In genomic region chr1:220787069-220787614, GRCh38 we compare ENCODE assay signal across 9 cellular contexts. TPM values are rescaled to one million over a fixed set of nuclear protein-coding genes. Genes with fewer than 3 reads are reported as not detected.
DNase-seq lines count a peak whose midpoint lies in the region; ATAC-seq and TF ChIP-seq lines count a peak whose summit lies in the region.
"Had no signal": no experiment of that assay in that cellular context is flagged by ENCODE, and none has a peak within 500 bp of the region (broad histone marks: within the 10 kb centered on the region; RNA-seq: fewer than 3 reads in every experiment).

No MANE protein-coding gene starts in this region.

- H3K9me2 ChIP-seq in GM23248 (ENCODE audit: insufficient read depth), result no peaks in the 10 kb centered on the region

- no peaks in the 10 kb centered on the region for H3F3A ChIP-seq in GM23248 (ENCODE audit: insufficient read depth)

- H2AFZ ChIP-seq in GM23248 (peak overlapping the region; percentile 79), mammary epithelial cell (ENCODE audit: low read depth, low read length) (peak overlapping the region; percentile 79)

- H3K4me3 ChIP-seq in GM23248, result peak overlapping the region; percentile 70
- peak overlapping the region; percentile 47 to 59 (median 52) for H3K4me3 ChIP-seq in mammary epithelial cell (replicated peaks in 1 of 3; ENCODE audit: insufficient read depth in 1 of 3, low read depth in 2 of 3, low read length in 3 of 3)
- peak overlapping the region; percentile 44 to 67 (median 61) for H3K4me3 ChIP-seq in right lobe of liver
- peak overlapping the region; percentile 30 for H3K4me3 ChIP-seq in thymus (ENCODE audit: low read length)

- peak; percentile 90 for DNase-seq in DMS53 (lab: John Stamatoyannopoulos, UW)
- no peak for DNase-seq in GM23248
- DNase-seq in NCI-H146 (lab: John Stamatoyannopoulos, UW), result peak; percentile 82
- peak; percentile 43 for DNase-seq in mammary epithelial cell
- DNase-seq in right lobe of liver, result peak; percentile 70 to 89 (median 87)
- DNase-seq in mesenteric fat pad (ENCODE audit: low spot score), result no peak

- H3K27ac ChIP-seq in GM23248 (no peak overlapping the region), mammary epithelial cell (ENCODE audit: insufficient read depth, low read depth, low read length) (no peak overlapping the region), right lobe of liver (peak overlapping the region; percentile 43 to 92 (median 88)), thymus (ENCODE audit: low read depth) (no peak overlapping the region)
- H3K27ac ChIP-seq: KMS-11 had no signal

- no peaks in the 10 kb centered on the region for H3K79me2 ChIP-seq in GM23248 (ENCODE audit: insufficient read depth)
- no peaks in the 10 kb centered on the region for H3K79me2 ChIP-seq in mammary epithelial cell (ENCODE audit: insufficient read depth, low read length)

- TF ChIP-seq POLR2A in right lobe of liver (IDR thresholded peaks at IDR 0.05), result no peak

- no peaks in the 10 kb centered on the region for H4K20me1 ChIP-seq in GM23248 (ENCODE audit: insufficient read depth)
- no peaks in the 10 kb centered on the region for H4K20me1 ChIP-seq in mammary epithelial cell (ENCODE audit: insufficient read depth, low read length)

- CTCF ChIA-PET in mammary epithelial cell (lab: Charles Lee; ENCODE audit: low non-redundant PET), result interaction anchor here (0.6 kb wide), 1 partner anchor 311 kb away, joined by 4 read pairs; no protein-coding TSS in a partner anchor

- H3K4me1 ChIP-seq in GM23248 (ENCODE audit: insufficient read depth) (no peaks in the 10 kb centered on the region), mammary epithelial cell (ENCODE audit: insufficient read depth, low read length) (peaks cover 14% of the 10 kb centered on the region), right lobe of liver (peaks cover 0 to 63% (median 30%) of the 10 kb centered on the region in 4 donors), thymus (ENCODE audit: control insufficient read depth, insufficient read depth, low read length) (no peaks in the 10 kb centered on the region)

- in situ Hi-C loops in GM23248 (cut with MboI) (no loop called here), mammary epithelial cell (cut with MboI; ENCODE audit: low sequenced_read_pairs in 2 of 2) (loop anchor here (25.0 kb wide), 2 partner anchors 925 to 950 kb away; no protein-coding TSS in a partner anchor)

- H3K4me2 ChIP-seq in GM23248 (ENCODE audit: unreplicated experiment) (peak overlapping the region; percentile 78), mammary epithelial cell (ENCODE audit: insufficient read depth, low read depth, low read length) (peak overlapping the region; percentile 94)
- H3K4me2 ChIP-seq: KMS-11 had no signal

- no peak for TF ChIP-seq CTCF in mammary epithelial cell (conservative IDR thresholded peaks at IDR 0.05 in 1 of 2, IDR thresholded peaks at IDR 0.05 in 1 of 2; ENCODE audit: extremely low read depth in 1 of 2, insufficient read depth in 1 of 2, low read depth in 1 of 2, low read length in 2 of 2)
- no peak for TF ChIP-seq CTCF in right lobe of liver (IDR thresholded peaks at IDR 0.05)

- H3K27me3 ChIP-seq in GM23248 (replicated peaks; ENCODE audit: insufficient read depth) (no peaks in the 10 kb centered on the region), mammary epithelial cell (ENCODE audit: insufficient read depth, low read length) (no peaks in the 10 kb centered on the region), right lobe of liver (no peaks in the 10 kb centered on the region), thymus (ENCODE audit: control insufficient read depth, insufficient read depth) (peaks cover 18% of the 10 kb centered on the region)

- no peaks in the 10 kb centered on the region for H3K9me3 ChIP-seq in GM23248 (ENCODE audit: low read depth)
- H3K9me3 ChIP-seq in mammary epithelial cell (replicated peaks; ENCODE audit: insufficient read depth, low read length), result no peaks in the 10 kb centered on the region
- no peaks in the 10 kb centered on the region for H3K9me3 ChIP-seq in right lobe of liver
- no peaks in the 10 kb centered on the region for H3K9me3 ChIP-seq in thymus (ENCODE audit: control insufficient read depth)

- ATAC-seq in right lobe of liver, result peak; percentile 52 to 69 (median 58)
- ATAC-seq in HG02678 (IDR thresholded peaks at IDR 0.05; ENCODE audit: unreplicated experiment), result no peak

- intact Hi-C loops in mammary epithelial cell (cut with micrococcal nuclease), result no loop called here
- intact Hi-C loops in right lobe of liver (cut with DNase I), result no loop called here

- peak overlapping the region; percentile 40 for H3K9ac ChIP-seq in GM23248
- no peak overlapping the region for H3K9ac ChIP-seq in mammary epithelial cell (ENCODE audit: insufficient read depth, low read length)
- H3K9ac ChIP-seq: KMS-11 had no signal

- 20 to 22% methylated on average over 31 to 32 of the region's 32 CpGs for WGBS in GM23248 (ENCODE audit: low coverage in 1 of 2, low lambda C conversion rate in 2 of 2, missing lambda C conversion rate in 2 of 2), 2 experiments
- WGBS in mammary epithelial cell (ENCODE audit: low coverage, missing lambda C conversion rate), result 4% methylated on average over 15 of the region's 32 CpGs
- WGBS in right lobe of liver (ENCODE audit: insufficient coverage, low coverage, low lambda C conversion rate, missing lambda C conversion rate), result 6% methylated on average over 16 of the region's 32 CpGs
- WGBS in thymus, result 11% methylated on average over 32 of the region's 32 CpGs

- H3K36me3 ChIP-seq in GM23248 (ENCODE audit: low read depth), result no peaks in the 10 kb centered on the region
- H3K36me3 ChIP-seq in mammary epithelial cell (ENCODE audit: insufficient read depth, low read length), result no peaks in the 10 kb centered on the region
- H3K36me3 ChIP-seq in right lobe of liver, result peaks cover 0 to 22% (median 7%) of the 10 kb centered on the region in 4 donors
- no peaks in the 10 kb centered on the region for H3K36me3 ChIP-seq in thymus (ENCODE audit: control insufficient read depth, insufficient read depth)

- BruUV-seq in mammary epithelial cell (replicated peaks; lab: Mats Ljungman, UMichigan), result no TSS peak

- dilution Hi-C loops in mammary epithelial cell (cut with HindIII; ENCODE audit: low sequenced_read_pairs), result no loop called here

RNA-seq across cellular contexts. Expression of gene MTARC1, which starts 0.4 kb away (rescaled TPM):
- 0.22 and 0.76 TPM in 2 replicates for total RNA-seq in GM23248 (2014; rRNA removed; shearing (Covaris generic))
- polyA plus RNA-seq in GM23248 (2016; fragmentation: Nextera tagmentation; extraction: Ambion mirVana) (0.66 and 2.6 TPM in 2 replicates), mammary epithelial cell (1.8 TPM), thymus (3.3 TPM)
- total RNA-seq in mammary epithelial cell (1 to 10 TPM in 1 of 2 donors, under 1 TPM in 1; 0.61 to 1.2 TPM), right lobe of liver (10 to 100 TPM; 14.5 to 83.6 (median 35.2) TPM), mesenteric fat pad (539 TPM)
- not detected for polyA minus RNA-seq in mammary epithelial cell

RNA-seq across cellular contexts. Expression of gene MTARC2, which starts 39.0 kb away (rescaled TPM):
- total RNA-seq in GM23248 (2014; rRNA removed; shearing (Covaris generic)), result 0.13 and 1.9 TPM in 2 replicates
- polyA plus RNA-seq in GM23248 (2016; fragmentation: Nextera tagmentation; extraction: Ambion mirVana), result 4.0 and 4.8 TPM in 2 replicates
- total RNA-seq in mammary epithelial cell, result 1 to 10 TPM; 3.7 to 4.8 TPM
- polyA plus RNA-seq in mammary epithelial cell, result 2.1 TPM
- polyA minus RNA-seq in mammary epithelial cell, result 4.4 TPM
- 100 to 1,000 TPM in 3 of 6 experiments, 10 to 100 TPM in 3; 41.8 to 140 (median 86.6) TPM for total RNA-seq in right lobe of liver
- polyA plus RNA-seq in thymus, result 9.5 TPM
- 45.2 TPM for total RNA-seq in mesenteric fat pad

Comparison
In these comparisons a context has a peak if more than half of its experiments do, and no peak if none do; other contexts are left out.
1. DNase-seq: peak in DMS53 (single experiment), NCI-H146 (single experiment), mammary epithelial cell (single experiment) and right lobe of liver (3 of 3); none in GM23248 (single experiment) and mesenteric fat pad (single experiment).
2. H3K27ac ChIP-seq: peak in right lobe of liver (3 of 3); none in GM23248 (single experiment), mammary epithelial cell (single experiment) and thymus (single experiment).
3. Peak in every context shown above with its lines, with median percentiles within 50 percentile points of each other: H3K4me3 ChIP-seq.